ENCODE assay signal across 16 cellular contexts in the genomic region with DNA sequence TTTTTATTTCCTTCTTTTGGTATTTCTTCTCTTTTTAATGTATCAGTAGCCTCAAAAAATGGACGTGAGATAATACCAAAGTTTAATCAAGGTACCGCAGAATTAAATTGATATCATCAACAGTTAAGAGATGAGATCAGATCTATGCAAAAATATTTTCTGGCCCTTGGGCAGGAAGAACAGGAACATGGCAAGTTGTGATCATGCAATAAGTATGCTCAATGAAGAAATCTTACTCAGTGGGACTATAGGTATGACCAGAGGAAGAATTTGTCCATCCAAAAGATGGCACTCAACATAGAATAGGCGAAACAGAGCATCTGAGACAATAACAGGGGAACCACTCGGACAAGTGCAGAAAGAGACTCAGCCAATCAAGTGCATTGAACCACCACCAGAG. TPM values are rescaled to one million over a fixed set of nuclear protein-coding genes. Genes with fewer than 3 reads are reported as not detected.
DNase-seq lines count a peak whose midpoint lies in the region; ATAC-seq, FAIRE-seq and TF ChIP-seq lines count a peak whose summit lies in the region.
"Had no signal": no experiment of that assay in that cellular context is flagged by ENCODE, and none has a peak within 500 bp of the region (broad histone marks: within the 10 kb centered on the region; RNA-seq: fewer than 3 reads in every experiment).

No MANE protein-coding gene starts in this region.

- H3K27ac ChIP-seq in mammary epithelial cell (ENCODE audit: insufficient read depth, low read depth, low read length) (no peak overlapping the region), Panc1 (ENCODE audit: low read length) (peak overlapping the region; percentile 98)
- H3K27ac ChIP-seq: BLaER1 treated with 17β-estradiol and CSF1 and Interleukin-3, amounts not matched to agents 10 nM and 100 nM had no signal

- H3K4me1 ChIP-seq in mammary epithelial cell (ENCODE audit: insufficient read depth, low read length) (peaks cover 37% of the 10 kb centered on the region), Panc1 (ENCODE audit: control insufficient read depth, insufficient read depth, low read length) (peaks cover 44% of the 10 kb centered on the region)

- no peak overlapping the region for H2AFZ ChIP-seq in mammary epithelial cell (ENCODE audit: low read depth, low read length)

- H3K27me3 ChIP-seq in mammary epithelial cell (ENCODE audit: insufficient read depth, low read length) (no peaks in the 10 kb centered on the region), Panc1 (ENCODE audit: control insufficient read depth, insufficient read depth, low read length) (no peaks in the 10 kb centered on the region)
- H3K27me3 ChIP-seq: BLaER1 treated with 17β-estradiol and CSF1 and Interleukin-3, amounts not matched to agents 10 nM and 100 nM had no signal

- no peak overlapping the region for H3K9ac ChIP-seq in mammary epithelial cell (ENCODE audit: insufficient read depth, low read length)
- H3K9ac ChIP-seq: BLaER1 treated with 17β-estradiol and CSF1 and Interleukin-3, amounts not matched to agents 10 nM and 100 nM had no signal

- in situ Hi-C loops in mammary epithelial cell (cut with MboI; ENCODE audit: low sequenced_read_pairs in 2 of 2) (no loop called here), Panc1 (cut with HindIII; ENCODE audit: low pct_unique_long_range_greater_than_20kb, low sequenced_read_pairs) (no loop called here), KBM-7 (cut with MboI; ENCODE audit: low pct_unique_long_range_greater_than_20kb, low sequenced_read_pairs) (no loop called here)

- intact Hi-C loops in mammary epithelial cell (cut with micrococcal nuclease), result loop anchor here (1.0 to 5.0 kb wide), 3 partner anchors 34 to 99 kb away; a partner anchor contains a TSS
- intact Hi-C loops in MCF 10A (cut with micrococcal nuclease), result loop anchor here (5.0 kb wide), 1 partner anchor 99 kb away; no protein-coding TSS in a partner anchor
- intact Hi-C loops in Panc1 (cut with micrococcal nuclease; ENCODE audit: unreplicated experiment), result loop anchor here (2.0 kb wide), 1 partner anchor 52 kb away; a partner anchor contains a TSS

- no peaks in the 10 kb centered on the region for H3K79me2 ChIP-seq in mammary epithelial cell (ENCODE audit: insufficient read depth, low read length)

- no peak overlapping the region for H3K4me3 ChIP-seq in mammary epithelial cell (replicated peaks in 1 of 3; ENCODE audit: insufficient read depth in 1 of 3, low read depth in 2 of 3, low read length in 3 of 3)
- H3K4me3 ChIP-seq in Panc1 (ENCODE audit: low read depth in 2 of 2, low read length in 2 of 2), result no peak overlapping the region
- H3K4me3 ChIP-seq: BLaER1 treated with 17β-estradiol and CSF1 and Interleukin-3, amounts not matched to agents 10 nM and 100 nM had no signal

- BruUV-seq in mammary epithelial cell (replicated peaks; lab: Mats Ljungman, UMichigan) (no TSS peak), MCF 10A (replicated peaks; lab: Mats Ljungman, UMichigan) (no TSS peak), Panc1 (replicated peaks; lab: Mats Ljungman, UMichigan) (no TSS peak)

- no peak overlapping the region for H3K27ac Mint-ChIP-seq in MCF 10A (ENCODE audit: low read depth, unreplicated experiment)
- H3K27ac Mint-ChIP-seq: CD4-positive, CD25-positive, alpha-beta regulatory T cell had no signal

- CTCF ChIA-PET in mammary epithelial cell (lab: Charles Lee; ENCODE audit: low non-redundant PET), result no interaction called here
- CTCF ChIA-PET in MCF 10A (lab: Yijun Ruan, JAX), result no interaction called here
- CTCF ChIA-PET in Panc1 (lab: Charles Lee), result no interaction called here

- no peaks in the 10 kb centered on the region for H3K36me3 ChIP-seq in mammary epithelial cell (ENCODE audit: insufficient read depth, low read length)
- no peaks in the 10 kb centered on the region for H3K36me3 ChIP-seq in Panc1 (ENCODE audit: control insufficient read depth, insufficient read depth, low read length)
- H3K36me3 ChIP-seq: BLaER1 treated with 17β-estradiol and CSF1 and Interleukin-3, amounts not matched to agents 10 nM and 100 nM had no signal

- peak overlapping the region; percentile 59 for H3K4me2 ChIP-seq in mammary epithelial cell (ENCODE audit: insufficient read depth, low read depth, low read length)

- H3K4me3 Mint-ChIP-seq in MCF 10A (ENCODE audit: unreplicated experiment), result no peak overlapping the region
- H3K4me3 Mint-ChIP-seq: CD4-positive, CD25-positive, alpha-beta regulatory T cell; H9 had no signal

- H3K9me3 Mint-ChIP-seq in MCF 10A (ENCODE audit: unreplicated experiment), result no peaks in the 10 kb centered on the region
- H3K9me3 Mint-ChIP-seq: CD4-positive, CD25-positive, alpha-beta regulatory T cell; H9 had no signal

- peaks cover 9% of the 10 kb centered on the region for H3K4me1 Mint-ChIP-seq in MCF 10A (ENCODE audit: insufficient read depth, unreplicated experiment)

- H3K9me3 ChIP-seq in mammary epithelial cell (replicated peaks; ENCODE audit: insufficient read depth, low read length) (no peaks in the 10 kb centered on the region), Panc1 (ENCODE audit: control insufficient read depth, insufficient read depth, low read depth, low read length) (no peaks in the 10 kb centered on the region)
- H3K9me3 ChIP-seq: BLaER1 treated with 17β-estradiol and CSF1 and Interleukin-3, amounts not matched to agents 10 nM and 100 nM had no signal

- H3K27me3 Mint-ChIP-seq in MCF 10A (ENCODE audit: insufficient read depth, unreplicated experiment), result no peaks in the 10 kb centered on the region

- TF ChIP-seq CTCF in mammary epithelial cell (conservative IDR thresholded peaks at IDR 0.05 in 1 of 2, IDR thresholded peaks at IDR 0.05 in 1 of 2; ENCODE audit: extremely low read depth in 1 of 2, insufficient read depth in 1 of 2, low read depth in 1 of 2, low read length in 2 of 2) (no peak), MCF 10A (IDR thresholded peaks at IDR 0.05; ENCODE audit: unreplicated experiment) (no peak), Panc1 (IDR thresholded peaks at IDR 0.05) (no peak)

- peak; percentile 14 for DNase-seq in mammary epithelial cell
- no peak for DNase-seq in MCF 10A (ENCODE audit: unreplicated experiment)
- DNase-seq in M059J (ENCODE audit: low read depth), result peak; percentile 7
- no peak for DNase-seq in Panc1 (ENCODE audit: low read depth, low spot score)
- no peak for DNase-seq in urothelium cell line (ENCODE audit: low spot score)
- DNase-seq in KBM-7, result no peak
- DNase-seq in NCI-H446 (lab: John Stamatoyannopoulos, UW), result no peak
- no peak for DNase-seq in NCI-H1436 (lab: John Stamatoyannopoulos, UW)
- DNase-seq: 8988T; CD4-positive, CD25-positive, alpha-beta regulatory T cell; DMS 273 treated with DMSO at 0.1 percent for 48 hours; GOT3; H9 had no signal

- 93% methylated on average over 4 of the region's 4 CpGs for WGBS in mammary epithelial cell (ENCODE audit: low coverage, missing lambda C conversion rate)

- H3K36me3 Mint-ChIP-seq in MCF 10A (ENCODE audit: insufficient read depth, unreplicated experiment), result no peaks in the 10 kb centered on the region
- H3K36me3 Mint-ChIP-seq: CD4-positive, CD25-positive, alpha-beta regulatory T cell had no signal

- FAIRE-seq in urothelium cell line (lab: Jason Lieb, UNC), result peak; percentile 13
- FAIRE-seq: GM18507 had no signal

- H4K20me1 ChIP-seq in mammary epithelial cell (ENCODE audit: insufficient read depth, low read length), result no peaks in the 10 kb centered on the region
- H4K20me1 ChIP-seq: BLaER1 treated with 17β-estradiol and CSF1 and Interleukin-3, amounts not matched to agents 10 nM and 100 nM had no signal

- dilution Hi-C loops in mammary epithelial cell (cut with HindIII; ENCODE audit: low sequenced_read_pairs), result loop anchor here (10.0 kb wide), 1 partner anchor 46 kb away; no protein-coding TSS in a partner anchor

- ATAC-seq in Panc1, result no peak

- POLR2A ChIA-PET in MCF 10A (lab: Yijun Ruan, JAX) (interaction anchor here (1.2 to 3.2 kb wide), 2 partner anchors 53 to 60 kb away, joined by 3 to 33 read pairs; a partner anchor contains a TSS), Panc1 (lab: Charles Lee) (interaction anchor here (0.7 kb wide), 1 partner anchor 35 kb away, joined by 8 read pairs; no protein-coding TSS in a partner anchor)

RNA-seq across cellular contexts. Expression of a gene that starts 0.9 kb away (rescaled TPM):
- total RNA-seq in mammary epithelial cell (not detected), MCF 10A (2022) (not detected in 2 replicates), Panc1 (2021; ENCODE audit: unreplicated experiment) (8.9 TPM)
- not detected for polyA plus RNA-seq in mammary epithelial cell
- polyA minus RNA-seq in mammary epithelial cell, result not detected
- not detected in 2 replicates for total RNA-seq in M059J (2014; rRNA removed; shearing (Covaris generic))
- polyA plus RNA-seq in Panc1 (2012; ENCODE audit: insufficient read length), result 6.9 TPM
- total RNA-seq: CD4-positive, CD25-positive, alpha-beta regulatory T cell; Daoy; H9 had no signal
- polyA plus RNA-seq: CD4-positive, CD25-positive, alpha-beta regulatory T cell had no signal

RNA-seq across cellular contexts. Expression of a gene that starts 52.9 kb away (rescaled TPM):
- total RNA-seq in mammary epithelial cell (10 to 100 TPM; 26.0 to 31.6 TPM), MCF 10A (2022) (19.1 and 21.4 TPM in 2 replicates), Panc1 (2021; ENCODE audit: unreplicated experiment) (52.6 TPM)
- polyA plus RNA-seq in mammary epithelial cell, result 13.8 TPM
- polyA minus RNA-seq in mammary epithelial cell, result 15.2 TPM
- 32.6 and 45.7 TPM in 2 replicates for total RNA-seq in M059J (2014; rRNA removed; shearing (Covaris generic))
- polyA plus RNA-seq in Panc1 (2012; ENCODE audit: insufficient read length), result 23.0 TPM

Comparison
In these comparisons a context has a peak if more than half of its experiments do, and no peak if none do; other contexts are left out.
1. DNase-seq: peak in mammary epithelial cell (single experiment) and M059J (single experiment); none in MCF 10A (single experiment), Panc1 (single experiment), urothelium cell line (single experiment), KBM-7 (single experiment), NCI-H446 (0 of 2) and NCI-H1436 (single experiment).